In genomic region chr11:114359342-114359741, GRCh38 we compare ENCODE assay signal across 1 cellular context.
A peak's percentile ranks its signal among the peaks of the same experiment; 100 is the strongest.
TF ChIP-seq lines count a peak whose summit lies in the region.

No MANE protein-coding gene starts in this region.

TF ChIP-seq in IMR-90, 13 proteins besides CTCF, POLR2A, EP300 and RAD21:
- TF ChIP-seq, protein P1, sequence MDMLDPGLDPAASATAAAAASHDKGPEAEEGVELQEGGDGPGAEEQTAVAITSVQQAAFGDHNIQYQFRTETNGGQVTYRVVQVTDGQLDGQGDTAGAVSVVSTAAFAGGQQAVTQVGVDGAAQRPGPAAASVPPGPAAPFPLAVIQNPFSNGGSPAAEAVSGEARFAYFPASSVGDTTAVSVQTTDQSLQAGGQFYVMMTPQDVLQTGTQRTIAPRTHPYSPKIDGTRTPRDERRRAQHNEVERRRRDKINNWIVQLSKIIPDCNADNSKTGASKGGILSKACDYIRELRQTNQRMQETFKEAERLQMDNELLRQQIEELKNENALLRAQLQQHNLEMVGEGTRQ (IDR thresholded peaks at IDR 0.05; ENCODE audit: low read depth, low read length) = no peak
- TF ChIP-seq RCOR1 (IDR thresholded peaks at IDR 0.05; ENCODE audit: insufficient replicate concordance, low read length) (no peak), CHD1 (IDR thresholded peaks at IDR 0.05; ENCODE audit: low read depth, low read length) (no peak), FOS (IDR thresholded peaks at IDR 0.05; ENCODE audit: low read depth, low read length) (no peak; the same call in 1 of the 2 replicates), MXI1 (IDR thresholded peaks at IDR 0.05; ENCODE audit: borderline replicate concordance, low read depth, low read length) (no peak), RFX5 (IDR thresholded peaks at IDR 0.05; ENCODE audit: low read depth, low read length) (no peak), CEBPB (IDR thresholded peaks at IDR 0.05; ENCODE audit: low read depth, low read length) (peak; percentile 83), NFE2L2 (IDR thresholded peaks at IDR 0.05; ENCODE audit: low read depth, low read length) (peak; percentile 80), MAFK (IDR thresholded peaks at IDR 0.05; ENCODE audit: low read depth, low read length) (peak; percentile 54; the same call in 1 of the 2 replicates)
TF ChIP-seq in IMR-90: peak in this region for 3.
